In the genomic region with DNA sequence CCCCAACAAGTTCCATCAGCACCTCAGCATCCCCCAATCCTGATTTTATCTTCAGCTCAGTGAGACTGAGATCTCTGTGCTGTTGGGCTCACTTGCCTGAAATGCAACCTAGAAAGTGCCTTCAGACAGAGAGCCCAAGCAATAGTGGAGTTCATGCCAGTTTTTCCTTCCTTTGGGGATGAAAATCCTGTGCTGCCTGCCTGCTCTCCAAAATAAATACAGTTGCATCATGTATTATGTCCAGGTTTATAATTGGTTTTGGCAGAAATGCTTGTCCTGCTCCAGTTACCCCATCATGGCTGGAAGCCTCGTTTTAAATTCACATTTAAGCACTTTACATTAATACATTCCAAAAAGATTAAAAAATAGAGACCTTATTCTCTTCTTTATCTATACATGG, we compare ENCODE assay signal across 24 cellular contexts.
"Had no signal": no experiment of that assay in that cellular context is flagged by ENCODE, and none has a peak within 500 bp of the region (broad histone marks: within the 10 kb centered on the region; RNA-seq: fewer than 3 reads in every experiment).

No MANE protein-coding gene starts in this region.

- H3K4me1 ChIP-seq: ascending aorta, colonic mucosa, heart right ventricle, right lobe of liver had no signal

- H3K27ac ChIP-seq: ascending aorta, colonic mucosa, dorsolateral prefrontal cortex, heart right ventricle, ovary, right lobe of liver, skin epidermis, thoracic aorta had no signal

- ATAC-seq: activated CD8-positive, alpha-beta T cell treated with anti-CD3 and anti-CD28 coated beads for 36 hours; heart right ventricle; naive thymus-derived CD4-positive, alpha-beta T cell; right lobe of liver; stimulated activated effector memory CD8-positive, alpha-beta T cell treated with anti-CD3 and anti-CD28 coated beads, Interleukin-12 subunit alpha, Interleukin-12 subunit beta, amount 100 ng/mL, for 72 hours had no signal

- H3K4me3 ChIP-seq: ascending aorta, colonic mucosa, dorsolateral prefrontal cortex, heart right ventricle, ovary, right lobe of liver, skin epidermis, thoracic aorta had no signal

- H3K9me3 ChIP-seq: ascending aorta, colonic mucosa, heart right ventricle, ovary, right lobe of liver, thoracic aorta had no signal

- DNase-seq: activated B cell treated with CpG ODN at 0.5 μM for 24 hours; activated CD4-positive, alpha-beta T cell treated with anti-CD3 and anti-CD28 coated beads, Interleukin-2, amount 50 U/mL, for 1 hour; activated CD8-positive, alpha-beta T cell treated with anti-CD3 and anti-CD28 coated beads for 36 hours; activated effector memory CD4-positive, alpha-beta T cell treated with Interleukin-2 at 50 U/mL for 16 hours; activated naive CD4-positive, alpha-beta T cell treated with Interleukin-2 at 50 U/mL for 16 hours; activated T-cell treated with anti-CD3 and anti-CD28 coated beads, Interleukin-2, amount 50 U/mL, for 72 hours; cerebellar nuclear complex; colonic mucosa; dorsolateral prefrontal cortex; effector memory CD4-positive, alpha-beta T cell; foreskin melanocyte; heart right ventricle; midbrain; naive thymus-derived CD4-positive, alpha-beta T cell; ovary; right lobe of liver; stimulated activated CD4-positive, alpha-beta T cell treated with anti-CD3 and anti-CD28 coated beads, Interleukin-12 subunit alpha, Interleukin-12 subunit beta, amount 100 ng/mL, for 4 hours; stimulated activated CD4-positive, alpha-beta T cell treated with anti-CD3 and anti-CD28 coated beads, Interleukin-4, amount 100 ng/mL, for 24 hours; T-helper 1 cell; trophoblast cell had no signal

- H3K27me3 ChIP-seq: ascending aorta, colonic mucosa, dorsolateral prefrontal cortex, heart right ventricle, ovary, right lobe of liver had no signal

- H3K36me3 ChIP-seq: ascending aorta, colonic mucosa, heart right ventricle, ovary, right lobe of liver, thoracic aorta had no signal
